Comparison of ENCODE assay signal across 9 cellular contexts in the genomic region with DNA sequence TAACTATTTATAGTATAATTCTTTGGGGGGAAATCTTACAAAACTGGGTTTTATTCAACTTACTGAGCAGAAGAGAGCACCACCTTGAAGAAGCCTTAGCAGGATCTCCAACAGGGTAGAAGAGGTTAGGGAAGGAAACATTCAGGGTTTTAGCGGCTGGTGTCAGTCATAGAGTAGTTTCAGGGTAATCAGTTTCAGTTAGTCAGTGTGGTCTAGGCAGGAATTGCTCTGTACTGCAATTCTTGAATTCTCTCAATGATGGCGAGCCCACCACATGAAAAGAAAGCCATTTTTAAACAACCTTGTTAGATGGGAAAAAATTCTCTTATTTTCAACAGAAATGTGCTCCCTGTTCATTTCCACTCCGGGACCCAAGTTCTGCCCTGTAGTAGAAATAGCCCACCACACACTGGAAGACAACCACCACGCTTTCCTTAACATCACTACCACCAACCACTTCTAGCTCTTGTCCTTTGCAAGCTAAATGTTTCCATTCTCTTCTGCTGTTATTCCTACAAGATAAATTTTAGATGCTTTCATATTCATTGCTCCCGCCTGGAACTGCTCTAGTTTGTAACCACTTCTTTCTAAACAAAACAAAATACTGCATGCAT. TPM values are rescaled to one million over a fixed set of nuclear protein-coding genes. Genes with fewer than 3 reads are reported as not detected.
DNase-seq lines count a peak whose midpoint lies in the region; ATAC-seq and TF ChIP-seq lines count a peak whose summit lies in the region.
"Had no signal": no experiment of that assay in that cellular context is flagged by ENCODE, and none has a peak within 500 bp of the region (broad histone marks: within the 10 kb centered on the region; RNA-seq: fewer than 3 reads in every experiment).

No MANE protein-coding gene starts in this region.

- H3K27ac Mint-ChIP-seq in activated naive CD8-positive, alpha-beta T cell treated with anti-CD3 and anti-CD28 coated beads for 36 hours, result no peak overlapping the region
- H3K27ac Mint-ChIP-seq in naive thymus-derived CD4-positive, alpha-beta T cell, result no peak overlapping the region
- H3K27ac Mint-ChIP-seq in WTC11, result no peak overlapping the region
- H3K27ac Mint-ChIP-seq: activated B cell treated with CpG ODN at 0.5 μM for 24 hours had no signal

- H3K27me3 ChIP-seq in naive thymus-derived CD4-positive, alpha-beta T cell (ENCODE audit: control insufficient read depth in 2 of 2, insufficient read depth in 2 of 2, low read length in 2 of 2), result no peaks in the 10 kb centered on the region

- peaks cover 27% of the 10 kb centered on the region for H3K27me3 Mint-ChIP-seq in activated naive CD8-positive, alpha-beta T cell treated with anti-CD3 and anti-CD28 coated beads for 36 hours
- peaks cover 0 to 20% (median 0%) of the 10 kb centered on the region in 5 donors for H3K27me3 Mint-ChIP-seq in naive thymus-derived CD4-positive, alpha-beta T cell
- H3K27me3 Mint-ChIP-seq in WTC11 (ENCODE audit: low read depth), result no peaks in the 10 kb centered on the region

- H3K4me3 ChIP-seq in naive thymus-derived CD4-positive, alpha-beta T cell (ENCODE audit: low read length), result no peak overlapping the region

- H3K36me3 Mint-ChIP-seq in activated naive CD8-positive, alpha-beta T cell treated with anti-CD3 and anti-CD28 coated beads for 36 hours, result no peaks in the 10 kb centered on the region
- H3K36me3 Mint-ChIP-seq in naive thymus-derived CD4-positive, alpha-beta T cell, result peaks cover 0 to 2% (median 0%) of the 10 kb centered on the region in 5 donors
- H3K36me3 Mint-ChIP-seq in WTC11, result no peaks in the 10 kb centered on the region

- H3K4me3 Mint-ChIP-seq in activated naive CD8-positive, alpha-beta T cell treated with anti-CD3 and anti-CD28 coated beads for 36 hours, result no peak overlapping the region
- no peak overlapping the region for H3K4me3 Mint-ChIP-seq in naive thymus-derived CD4-positive, alpha-beta T cell
- no peak overlapping the region for H3K4me3 Mint-ChIP-seq in WTC11
- H3K4me3 Mint-ChIP-seq: activated B cell treated with CpG ODN at 0.5 μM for 24 hours had no signal

- no peak overlapping the region for H3K27ac ChIP-seq in naive thymus-derived CD4-positive, alpha-beta T cell (ENCODE audit: low read depth, low read length)

- POLR2A ChIA-PET in naive thymus-derived CD4-positive, alpha-beta T cell (lab: Charles Lee), result interaction anchor here (0.6 kb wide), 1 partner anchor 743 kb away, joined by 5 read pairs; no protein-coding TSS in a partner anchor
- POLR2A ChIA-PET in WTC11 (lab: Charles Lee), result no interaction called here

- peaks cover 11% of the 10 kb centered on the region for H3K4me1 Mint-ChIP-seq in activated naive CD8-positive, alpha-beta T cell treated with anti-CD3 and anti-CD28 coated beads for 36 hours
- H3K4me1 Mint-ChIP-seq in naive thymus-derived CD4-positive, alpha-beta T cell, result peaks cover 0 to 16% (median 0%) of the 10 kb centered on the region in 7 donors
- H3K4me1 Mint-ChIP-seq in WTC11, result peaks cover 11% of the 10 kb centered on the region; the same call in 1 of the 2 replicates
- H3K4me1 Mint-ChIP-seq: activated B cell treated with CpG ODN at 0.5 μM for 24 hours had no signal

- no peaks in the 10 kb centered on the region for H3K36me3 ChIP-seq in naive thymus-derived CD4-positive, alpha-beta T cell (ENCODE audit: control insufficient read depth in 2 of 3, insufficient read depth in 3 of 3, low read length in 3 of 3)

- no peaks in the 10 kb centered on the region for H3K9me3 Mint-ChIP-seq in activated naive CD8-positive, alpha-beta T cell treated with anti-CD3 and anti-CD28 coated beads for 36 hours
- H3K9me3 Mint-ChIP-seq in naive thymus-derived CD4-positive, alpha-beta T cell, result no peaks in the 10 kb centered on the region
- no peaks in the 10 kb centered on the region for H3K9me3 Mint-ChIP-seq in WTC11
- H3K9me3 Mint-ChIP-seq: activated B cell treated with CpG ODN at 0.5 μM for 24 hours had no signal

- CTCF ChIA-PET in naive thymus-derived CD4-positive, alpha-beta T cell (lab: Charles Lee), result no interaction called here
- CTCF ChIA-PET in WTC11 (lab: Charles Lee), result no interaction called here

- intact Hi-C loops in naive thymus-derived CD4-positive, alpha-beta T cell (cut with micrococcal nuclease), result no loop called here

- peak; percentile 16 for DNase-seq in activated naive CD8-positive, alpha-beta T cell treated with anti-CD3 and anti-CD28 coated beads for 36 hours
- DNase-seq in naive thymus-derived CD4-positive, alpha-beta T cell, result no peak
- no peak for DNase-seq in NCI-H748 treated with DMSO at 0.1 percent for 48 hours (lab: John Stamatoyannopoulos, UW)
- DNase-seq in WTC11 (ENCODE audit: low spot score), result no peak
- DNase-seq: activated B cell treated with CpG ODN at 0.5 μM for 24 hours; effector CD8-positive, alpha-beta T cell had no signal

- H3K9me3 ChIP-seq in naive thymus-derived CD4-positive, alpha-beta T cell (ENCODE audit: control insufficient read depth in 2 of 3, low read length in 3 of 3), result no peaks in the 10 kb centered on the region

- peak; percentile 61 for ATAC-seq in GM18909 (IDR thresholded peaks at IDR 0.05; ENCODE audit: poor library complexity, unreplicated experiment)
- ATAC-seq in GM21526 (IDR thresholded peaks at IDR 0.05; ENCODE audit: low FRiP score, unreplicated experiment), result peak; percentile 82
- ATAC-seq in HG03108 (IDR thresholded peaks at IDR 0.05; ENCODE audit: unreplicated experiment), result peak; percentile 61
- no peak for ATAC-seq in naive thymus-derived CD4-positive, alpha-beta T cell
- no peak for ATAC-seq in WTC11

- no peaks in the 10 kb centered on the region for H3K4me1 ChIP-seq in naive thymus-derived CD4-positive, alpha-beta T cell (ENCODE audit: control insufficient read depth in 2 of 2, insufficient read depth in 2 of 2, low read length in 2 of 2)

- no peak for TF ChIP-seq CTCF in WTC11 (IDR thresholded peaks at IDR 0.05)

TF ChIP-seq in WTC11, 78 proteins besides CTCF, POLR2A, EP300 and RAD21:
- no peak for TF ChIP-seq ZNF396 (CRISPR knock-in tag; IDR thresholded peaks at IDR 0.05; ENCODE audit: borderline replicate concordance)
- TF ChIP-seq ZNF232 (CRISPR knock-in tag; IDR thresholded peaks at IDR 0.05), result no peak
- no peak for TF ChIP-seq ETV6 (CRISPR knock-in tag; IDR thresholded peaks at IDR 0.05)
- TF ChIP-seq JAZF1 (CRISPR knock-in tag; IDR thresholded peaks at IDR 0.05), result no peak
- TF ChIP-seq ZMAT4 (CRISPR knock-in tag; IDR thresholded peaks at IDR 0.05), result no peak
- TF ChIP-seq ESRRA (CRISPR knock-in tag; IDR thresholded peaks at IDR 0.05; ENCODE audit: borderline replicate concordance), result no peak

RNA-seq across cellular contexts. Expression of gene COL25A1, which starts 25.9 kb away (rescaled TPM):
- under 1 TPM in 1 of 2 experiments, not detected in 1; 0.36 TPM for total RNA-seq in activated naive CD8-positive, alpha-beta T cell treated with anti-CD3 and anti-CD28 coated beads for 36 hours
- total RNA-seq in naive thymus-derived CD4-positive, alpha-beta T cell, result under 1 TPM in 4 of 5 experiments, not detected in 1; 0.22 to 0.59 (median 0.49) TPM
- polyA plus RNA-seq in naive thymus-derived CD4-positive, alpha-beta T cell, result under 1 TPM in 1 of 2 donors, not detected in 1; 0.04 TPM
- 6.6 to 9.3 TPM (median 8.0 TPM) in 3 replicates for total RNA-seq in WTC11 (2021)
- total RNA-seq: activated B cell treated with CpG ODN at 0.5 μM for 24 hours had no signal

Comparison
In these comparisons a context has a peak if more than half of its experiments do, and no peak if none do; other contexts are left out.
1. ATAC-seq: peak in GM18909 (single experiment), GM21526 (single experiment) and HG03108 (single experiment); none in naive thymus-derived CD4-positive, alpha-beta T cell (single experiment) and WTC11 (single experiment).